In the genomic region with DNA sequence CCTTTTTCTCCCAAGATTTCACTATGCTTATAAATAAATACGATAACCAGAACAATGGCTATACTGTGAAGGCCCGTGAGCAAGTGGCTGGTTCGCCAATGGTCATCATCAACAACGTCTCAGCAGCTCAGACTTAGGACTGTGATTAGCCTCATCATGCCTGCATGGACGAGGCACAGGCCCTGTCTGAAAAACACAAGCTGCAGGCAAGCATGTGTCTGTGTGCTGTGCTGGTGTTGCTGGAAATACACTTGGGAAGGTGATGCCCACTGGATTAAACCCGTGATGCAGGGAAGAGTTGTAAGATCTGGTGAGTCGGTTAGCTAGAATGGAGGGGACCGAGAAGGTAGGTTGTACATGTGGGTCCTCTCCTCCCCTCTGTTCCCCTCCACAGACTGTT, we compare ENCODE assay signal across 1 cellular context.
TF ChIP-seq lines count a peak whose summit lies in the region.

No MANE protein-coding gene starts in this region.

TF ChIP-seq in H1, 55 proteins besides CTCF, POLR2A, EP300 and RAD21:
- no peak for TF ChIP-seq EZH2 (IDR thresholded peaks at IDR 0.05; ENCODE audit: low read depth, low read length, severe bottlenecking)
- TF ChIP-seq GTF2F1 (IDR thresholded peaks at IDR 0.05; ENCODE audit: borderline replicate concordance, low read depth, low read length) = no peak
- no peak for TF ChIP-seq SRF (IDR thresholded peaks at IDR 0.05; ENCODE audit: low read depth, low read length)
- no peak for TF ChIP-seq MAFK (IDR thresholded peaks at IDR 0.05; ENCODE audit: low read depth, low read length)
- no peak for TF ChIP-seq BACH1 (IDR thresholded peaks at IDR 0.05; ENCODE audit: low read length)
- TF ChIP-seq, protein P1, sequence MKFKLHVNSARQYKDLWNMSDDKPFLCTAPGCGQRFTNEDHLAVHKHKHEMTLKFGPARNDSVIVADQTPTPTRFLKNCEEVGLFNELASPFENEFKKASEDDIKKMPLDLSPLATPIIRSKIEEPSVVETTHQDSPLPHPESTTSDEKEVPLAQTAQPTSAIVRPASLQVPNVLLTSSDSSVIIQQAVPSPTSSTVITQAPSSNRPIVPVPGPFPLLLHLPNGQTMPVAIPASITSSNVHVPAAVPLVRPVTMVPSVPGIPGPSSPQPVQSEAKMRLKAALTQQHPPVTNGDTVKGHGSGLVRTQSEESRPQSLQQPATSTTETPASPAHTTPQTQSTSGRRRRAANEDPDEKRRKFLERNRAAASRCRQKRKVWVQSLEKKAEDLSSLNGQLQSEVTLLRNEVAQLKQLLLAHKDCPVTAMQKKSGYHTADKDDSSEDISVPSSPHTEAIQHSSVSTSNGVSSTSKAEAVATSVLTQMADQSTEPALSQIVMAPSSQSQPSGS (IDR thresholded peaks at IDR 0.05; ENCODE audit: low read length) = no peak
- no peak for TF ChIP-seq GABPA (IDR thresholded peaks at IDR 0.05; ENCODE audit: borderline replicate concordance, insufficient read depth, low read length)
- no peak for TF ChIP-seq FOSL1 (IDR thresholded peaks at IDR 0.05; ENCODE audit: insufficient read depth, low read depth, low read length)
- no peak for TF ChIP-seq KDM5A (IDR thresholded peaks at IDR 0.05; ENCODE audit: low read length)
- TF ChIP-seq SP2 (IDR thresholded peaks at IDR 0.05; ENCODE audit: low read length) = no peak
- TF ChIP-seq BRCA1 (IDR thresholded peaks at IDR 0.05; ENCODE audit: low read depth, low read length) = no peak
- no peak for TF ChIP-seq NRF1 (IDR thresholded peaks at IDR 0.05; ENCODE audit: low read depth, low read length)
- TF ChIP-seq POLR2AphosphoS5 (IDR thresholded peaks at IDR 0.05; ENCODE audit: low read depth, low read length) = no peak
- TF ChIP-seq RFX5 (IDR thresholded peaks at IDR 0.05; ENCODE audit: borderline replicate concordance, low read depth, low read length) = no peak
- TF ChIP-seq, protein P2, sequence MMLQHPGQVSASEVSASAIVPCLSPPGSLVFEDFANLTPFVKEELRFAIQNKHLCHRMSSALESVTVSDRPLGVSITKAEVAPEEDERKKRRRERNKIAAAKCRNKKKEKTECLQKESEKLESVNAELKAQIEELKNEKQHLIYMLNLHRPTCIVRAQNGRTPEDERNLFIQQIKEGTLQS (IDR thresholded peaks at IDR 0.05; ENCODE audit: insufficient read depth, low read depth, low read length) = no peak
